ENCODE assay signal across 8 cellular contexts in genomic region chr14:24366664-24367505, GRCh38. TPM values are rescaled to one million over a fixed set of nuclear protein-coding genes. Genes with fewer than 3 reads are reported as not detected.
DNase-seq lines count a peak whose midpoint lies in the region; ATAC-seq, FAIRE-seq and TF ChIP-seq lines count a peak whose summit lies in the region.

No MANE protein-coding gene starts in this region.

- peak overlapping the region; percentile 71 for H3K27ac Mint-ChIP-seq in Caco-2 (ENCODE audit: unreplicated experiment)
- peak overlapping the region; percentile 59 for H3K27ac Mint-ChIP-seq in activated naive CD8-positive, alpha-beta T cell treated with anti-CD3 and anti-CD28 coated beads, Interleukin-2, amount 50 U/mL, for 24 hours

- H3K27me3 ChIP-seq in Caco-2 (replicated peaks; ENCODE audit: control insufficient read depth, insufficient read depth, low read length) (no peaks in the 10 kb centered on the region), neuron (ENCODE audit: insufficient read depth, low read length) (peaks cover 4% of the 10 kb centered on the region)

- ATAC-seq in HG03139 (IDR thresholded peaks at IDR 0.05; ENCODE audit: unreplicated experiment) = peak; percentile 55
- peak; percentile 29 for ATAC-seq in activated naive CD8-positive, alpha-beta T cell treated with anti-CD3 and anti-CD28 coated beads, Interleukin-2, amount 50 U/mL, for 24 hours

- H3K9me3 ChIP-seq in Caco-2 (no peaks in the 10 kb centered on the region), neuron (ENCODE audit: low read length) (no peaks in the 10 kb centered on the region)

- no TSS peak for BruUV-seq in Caco-2 (replicated peaks; lab: Mats Ljungman, UMichigan)

- DNase-seq in Caco-2 = peak; percentile 94 to 96
- peak; percentile 98 for DNase-seq in NCI-H345 (lab: John Stamatoyannopoulos, UW)
- peak; percentile 57 for DNase-seq in activated naive CD8-positive, alpha-beta T cell treated with anti-CD3 and anti-CD28 coated beads, Interleukin-2, amount 50 U/mL, for 24 hours
- DNase-seq in glomerular visceral epithelial cell (ENCODE audit: extremely low spot score) = peak; percentile 54
- DNase-seq in RCC 7860 (ENCODE audit: low spot score) = no peak

- H3K9me3 Mint-ChIP-seq in Caco-2 (ENCODE audit: unreplicated experiment) = no peaks in the 10 kb centered on the region
- H3K9me3 Mint-ChIP-seq in activated naive CD8-positive, alpha-beta T cell treated with anti-CD3 and anti-CD28 coated beads, Interleukin-2, amount 50 U/mL, for 24 hours = no peaks in the 10 kb centered on the region

- no peaks in the 10 kb centered on the region for H3K36me3 Mint-ChIP-seq in Caco-2 (ENCODE audit: insufficient read depth, unreplicated experiment)
- H3K36me3 Mint-ChIP-seq in activated naive CD8-positive, alpha-beta T cell treated with anti-CD3 and anti-CD28 coated beads, Interleukin-2, amount 50 U/mL, for 24 hours (ENCODE audit: low read depth) = no peaks in the 10 kb centered on the region

- H3K4me1 Mint-ChIP-seq in Caco-2 (ENCODE audit: low read depth, unreplicated experiment) = peaks cover 13% of the 10 kb centered on the region
- peaks cover 31% of the 10 kb centered on the region for H3K4me1 Mint-ChIP-seq in activated naive CD8-positive, alpha-beta T cell treated with anti-CD3 and anti-CD28 coated beads, Interleukin-2, amount 50 U/mL, for 24 hours

- TF ChIP-seq CTCF in Caco-2 (IDR thresholded peaks at IDR 0.05; ENCODE audit: insufficient read depth in 1 of 2, low read depth in 1 of 2, low read length in 1 of 2, severe bottlenecking in 1 of 2, unreplicated experiment in 1 of 2) = no peak

- intact Hi-C loops in Caco-2 (cut with micrococcal nuclease; ENCODE audit: unreplicated experiment) = loop anchor here (1.0 to 2.0 kb wide), 3 partner anchors 26 to 60 kb away; no protein-coding TSS in a partner anchor

- H2AFZ ChIP-seq in neuron (ENCODE audit: low read depth, low read length) = peak overlapping the region; percentile 95

- no peaks in the 10 kb centered on the region for H3K36me3 ChIP-seq in Caco-2 (ENCODE audit: control insufficient read depth, insufficient read depth, low read length)
- peaks cover 3% of the 10 kb centered on the region for H3K36me3 ChIP-seq in neuron (ENCODE audit: insufficient read depth, low read length)

- H3K4me3 ChIP-seq in Caco-2 (ENCODE audit: low read depth, low read length) = peak overlapping the region; percentile 67
- peak overlapping the region; percentile 83 for H3K4me3 ChIP-seq in neuron (ENCODE audit: low read length)

- CTCF ChIA-PET in Caco-2 (lab: Charles Lee) = interaction anchor here (0.7 to 2.3 kb wide), 13 partner anchors 33 to 308 kb away, joined by 3 to 111 read pairs (median 5); partner anchors contain the start of genes CBLN3, KHNYN and SDR39U1

- peak; percentile 52 for TF ChIP-seq POLR2A in GM19099 (IDR thresholded peaks at IDR 0.05; ENCODE audit: extremely low read depth, insufficient read length, low read depth)

- H3K4me3 Mint-ChIP-seq in Caco-2 (ENCODE audit: unreplicated experiment) = peak overlapping the region; percentile 85
- H3K4me3 Mint-ChIP-seq in activated naive CD8-positive, alpha-beta T cell treated with anti-CD3 and anti-CD28 coated beads, Interleukin-2, amount 50 U/mL, for 24 hours = peak overlapping the region; percentile 79

- H3K4me1 ChIP-seq in Caco-2 (peaks cover 4% of the 10 kb centered on the region; the same call in 1 of the 2 replicates), neuron (ENCODE audit: insufficient read depth, low read length) (peaks cover 13% of the 10 kb centered on the region)

- POLR2A ChIA-PET in Caco-2 (lab: Charles Lee) = interaction anchor here (0.6 to 1.6 kb wide), 5 partner anchors 32 to 70 kb away, joined by 3 to 12 read pairs (median 5); partner anchors contain the start of genes CBLN3, KHNYN and NYNRIN

- no peak for FAIRE-seq in RCC 7860 (lab: Jason Lieb, UNC)

- no peaks in the 10 kb centered on the region for H3K27me3 Mint-ChIP-seq in Caco-2 (ENCODE audit: insufficient read depth, unreplicated experiment)
- H3K27me3 Mint-ChIP-seq in activated naive CD8-positive, alpha-beta T cell treated with anti-CD3 and anti-CD28 coated beads, Interleukin-2, amount 50 U/mL, for 24 hours = peaks cover 30% of the 10 kb centered on the region

RNA-seq across cellular contexts. Expression of gene NFATC4, which starts 1.1 kb away (rescaled TPM):
- 0.84 and 0.88 TPM in 2 replicates for total RNA-seq in Caco-2 (2022)

RNA-seq across cellular contexts. Expression of gene RIPK3, which starts 27.1 kb away (rescaled TPM):
- total RNA-seq in Caco-2 (2022) = 1.5 TPM in 2 replicates

RNA-seq across cellular contexts. Expression of gene NYNRIN, which starts 31.9 kb away (rescaled TPM):
- 5.9 and 6.1 TPM in 2 replicates for total RNA-seq in Caco-2 (2022)

RNA-seq across cellular contexts. Expression of gene ADCY4, which starts 32.0 kb away (rescaled TPM):
- total RNA-seq in Caco-2 (2022) = 0.57 and 0.60 TPM in 2 replicates

RNA-seq across cellular contexts. Expression of gene LTB4R, which starts 55.6 kb away (rescaled TPM):
- total RNA-seq in Caco-2 (2022) = 7.3 and 7.8 TPM in 2 replicates
